ENCODE assay signal across 1 cellular context in genomic region chr22:31290494-31291402, GRCh38.
TF ChIP-seq lines count a peak whose summit lies in the region.

No MANE protein-coding gene starts in this region.

TF ChIP-seq in Ishikawa, 13 proteins besides CTCF, POLR2A, EP300 and RAD21 (continued from another document):
- TF ChIP-seq REST (IDR thresholded peaks at IDR 0.05; ENCODE audit: low read depth): peak; percentile 25; the same call in 1 of the 2 replicates
